14 cellular contexts compared by ENCODE assay signal in genomic region chr5:143596824-143597223, GRCh38.
DNase-seq lines count a peak whose midpoint lies in the region; ATAC-seq and TF ChIP-seq lines count a peak whose summit lies in the region.
"Had no signal": no experiment of that assay in that cellular context is flagged by ENCODE, and none has a peak within 500 bp of the region (broad histone marks: within the 10 kb centered on the region; RNA-seq: fewer than 3 reads in every experiment).

No MANE protein-coding gene starts in this region.

- no peaks in the 10 kb centered on the region for H4K20me1 ChIP-seq in IMR-90 (ENCODE audit: insufficient read depth, low read length)
- H4K20me1 ChIP-seq in mammary epithelial cell (ENCODE audit: insufficient read depth, low read length), result no peaks in the 10 kb centered on the region
- no peaks in the 10 kb centered on the region for H4K20me1 ChIP-seq in smooth muscle cell (ENCODE audit: low read depth)

- H3K56ac ChIP-seq in IMR-90 (ENCODE audit: extremely low read depth, insufficient read depth, low read length), result no peak overlapping the region

- no peak for TF ChIP-seq RAD21 in IMR-90 (IDR thresholded peaks at IDR 0.05; ENCODE audit: low read length)

- H2AK9ac ChIP-seq in IMR-90 (replicated peaks; ENCODE audit: low read depth, low read length, poor library complexity), result no peak overlapping the region

- H3K9ac ChIP-seq in IMR-90 (ENCODE audit: low read depth, low read length) (no peak overlapping the region), mammary epithelial cell (ENCODE audit: insufficient read depth, low read length) (no peak overlapping the region), smooth muscle cell (ENCODE audit: low read depth) (no peak overlapping the region)
- H3K9ac ChIP-seq: GM23248 had no signal

- no peak for TF ChIP-seq EP300 in stomach (IDR thresholded peaks at IDR 0.05)

- DNase-seq in Caco-2, result no peak
- DNase-seq in IMR-90, result no peak
- DNase-seq in mammary epithelial cell, result no peak
- DNase-seq in smooth muscle cell (lab: John Stamatoyannopoulos, UW; ENCODE audit: unreplicated experiment), result no peak
- no peak for DNase-seq in stomach
- DNase-seq in DMS 273 (lab: John Stamatoyannopoulos, UW; ENCODE audit: unreplicated experiment), result no peak
- no peak for DNase-seq in Right ventricle myocardium inferior (ENCODE audit: missing footprints)
- DNase-seq: BE2C; CD4-positive, alpha-beta memory T cell; COR-L47; DMS 273 treated with DMSO at 0.1 percent for 48 hours had no signal

- H3K27me3 ChIP-seq in Caco-2 (replicated peaks; ENCODE audit: control insufficient read depth, insufficient read depth, low read length) (no peaks in the 10 kb centered on the region), IMR-90 (ENCODE audit: control insufficient read depth, insufficient read depth, low read length) (no peaks in the 10 kb centered on the region), mammary epithelial cell (ENCODE audit: insufficient read depth, low read length) (no peaks in the 10 kb centered on the region), smooth muscle cell (ENCODE audit: low read depth) (no peaks in the 10 kb centered on the region), stomach (no peaks in the 10 kb centered on the region)
- H3K27me3 ChIP-seq: BE2C had no signal

- no peak overlapping the region; the same call in 1 of the 2 replicates for H2BK120ac ChIP-seq in IMR-90 (ENCODE audit: low read depth, low read length)

- H3K9me3 ChIP-seq in Caco-2, result no peaks in the 10 kb centered on the region
- H3K9me3 ChIP-seq in IMR-90 (ENCODE audit: control insufficient read depth, insufficient read depth, low read length), result no peaks in the 10 kb centered on the region
- no peaks in the 10 kb centered on the region for H3K9me3 ChIP-seq in mammary epithelial cell (replicated peaks; ENCODE audit: insufficient read depth, low read length)
- no peaks in the 10 kb centered on the region for H3K9me3 ChIP-seq in smooth muscle cell (replicated peaks; ENCODE audit: low read depth)
- H3K9me3 ChIP-seq in stomach, result no peaks in the 10 kb centered on the region
- H3K9me3 ChIP-seq: BE2C had no signal

- H2BK15ac ChIP-seq in IMR-90 (ENCODE audit: low read depth, low read length), result no peak overlapping the region

- no peak for TF ChIP-seq CTCF in Caco-2 (IDR thresholded peaks at IDR 0.05; ENCODE audit: insufficient read depth in 1 of 2, low read depth in 1 of 2, low read length in 1 of 2, severe bottlenecking in 1 of 2, unreplicated experiment in 1 of 2)
- no peak for TF ChIP-seq CTCF in IMR-90 (conservative IDR thresholded peaks at IDR 0.05; ENCODE audit: low read depth, low read length)
- TF ChIP-seq CTCF in mammary epithelial cell (conservative IDR thresholded peaks at IDR 0.05 in 1 of 2, IDR thresholded peaks at IDR 0.05 in 1 of 2; ENCODE audit: extremely low read depth in 1 of 2, insufficient read depth in 1 of 2, low read depth in 1 of 2, low read length in 2 of 2), result no peak
- no peak for TF ChIP-seq CTCF in smooth muscle cell (IDR thresholded peaks at IDR 0.05; ENCODE audit: borderline replicate concordance, insufficient read depth, poor library complexity, severe bottlenecking)
- no peak for TF ChIP-seq CTCF in stomach (IDR thresholded peaks at IDR 0.05)

- H3K79me2 ChIP-seq in mammary epithelial cell (ENCODE audit: insufficient read depth, low read length) (no peaks in the 10 kb centered on the region), smooth muscle cell (ENCODE audit: low read depth) (no peaks in the 10 kb centered on the region)

- no peak overlapping the region for H2BK20ac ChIP-seq in IMR-90 (ENCODE audit: low read depth, low read length)

- H3K4me3 Mint-ChIP-seq in Caco-2 (ENCODE audit: unreplicated experiment), result peak overlapping the region; percentile 51
- H3K4me3 Mint-ChIP-seq: CD4-positive, alpha-beta memory T cell; IgD-negative memory B cell had no signal

- H4K8ac ChIP-seq in IMR-90 (ENCODE audit: low read depth in 2 of 2, low read length in 2 of 2), result no peak overlapping the region

- H3K27me3 Mint-ChIP-seq in Caco-2 (ENCODE audit: insufficient read depth, unreplicated experiment), result no peaks in the 10 kb centered on the region
- H3K27me3 Mint-ChIP-seq: CD4-positive, alpha-beta memory T cell; IgD-negative memory B cell had no signal

- no peak overlapping the region for H3K4me3 ChIP-seq in Caco-2 (ENCODE audit: low read depth, low read length)
- H3K4me3 ChIP-seq in IMR-90 (ENCODE audit: insufficient read depth, low read depth, low read length), result no peak overlapping the region
- H3K4me3 ChIP-seq in mammary epithelial cell (replicated peaks in 1 of 3; ENCODE audit: insufficient read depth in 1 of 3, low read depth in 2 of 3, low read length in 3 of 3), result no peak overlapping the region
- H3K4me3 ChIP-seq in smooth muscle cell, result no peak overlapping the region
- no peak overlapping the region for H3K4me3 ChIP-seq in stomach
- H3K4me3 ChIP-seq: GM23248 had no signal

- 100% methylated on average over 1 of the region's 3 CpGs; no CpG with 5 or more reads in 1 of the 2 experiments for WGBS in IMR-90 (ENCODE audit: extremely low coverage in 2 of 2, insufficient read length in 1 of 2), 2 experiments
- WGBS in mammary epithelial cell (ENCODE audit: low coverage, missing lambda C conversion rate), result 97% methylated on average over 3 of the region's 3 CpGs
- WGBS in smooth muscle cell (ENCODE audit: low lambda C conversion rate), result 94% methylated on average over 3 of the region's 3 CpGs
- whole genome bisulfite sequencing in stomach, 5 donors, result 93 to 98% (median 95%) methylated on average over 3 of the region's 3 CpGs

- in situ Hi-C loops in IMR-90 (cut with MboI; ENCODE audit: low sequenced_read_pairs) (no loop called here), mammary epithelial cell (cut with MboI; ENCODE audit: low sequenced_read_pairs in 2 of 2) (no loop called here)

- peaks cover 7% of the 10 kb centered on the region; the same call in 1 of the 2 replicates for H3K9me1 ChIP-seq in IMR-90 (ENCODE audit: insufficient read depth, low read length)

- BruUV-seq in Caco-2 (replicated peaks; lab: Mats Ljungman, UMichigan), result no TSS peak
- BruUV-seq in IMR-90 (replicated peaks; lab: Mats Ljungman, UMichigan), result no TSS peak
- no TSS peak for BruUV-seq in mammary epithelial cell (replicated peaks; lab: Mats Ljungman, UMichigan)

- H3K4me1 Mint-ChIP-seq in Caco-2 (ENCODE audit: low read depth, unreplicated experiment), result peaks cover 56% of the 10 kb centered on the region

- H4K91ac ChIP-seq in IMR-90 (ENCODE audit: insufficient read depth, low read depth, low read length), result no peak overlapping the region

- H3F3A ChIP-seq in smooth muscle cell (ENCODE audit: low read depth), result peaks cover 5% of the 10 kb centered on the region

- H2BK5ac ChIP-seq in IMR-90 (ENCODE audit: low read depth, low read length, poor library complexity, severe bottlenecking), result no peak overlapping the region

- TF ChIP-seq POLR2A in IMR-90 (IDR thresholded peaks at IDR 0.05; ENCODE audit: low read depth, low read length), result no peak
- no peak for TF ChIP-seq POLR2A in stomach (IDR thresholded peaks at IDR 0.05)

- H3K14ac ChIP-seq in IMR-90 (replicated peaks; ENCODE audit: low read depth, low read length), result no peak overlapping the region

- H3K4me2 ChIP-seq in IMR-90 (ENCODE audit: low read depth, low read length) (no peak overlapping the region), mammary epithelial cell (ENCODE audit: insufficient read depth, low read depth, low read length) (peak overlapping the region; percentile 50), smooth muscle cell (no peak overlapping the region)

- peaks cover 72% of the 10 kb centered on the region for H3K4me1 ChIP-seq in Caco-2
- H3K4me1 ChIP-seq in IMR-90 (ENCODE audit: control insufficient read depth, insufficient read depth, low read length), result peaks cover 16% of the 10 kb centered on the region
- H3K4me1 ChIP-seq in mammary epithelial cell (ENCODE audit: insufficient read depth, low read length), result peaks cover 24% of the 10 kb centered on the region
- peaks cover 9% of the 10 kb centered on the region for H3K4me1 ChIP-seq in smooth muscle cell (ENCODE audit: low read depth)
- peaks cover 0 to 24% (median 6%) of the 10 kb centered on the region in 4 donors for H3K4me1 ChIP-seq in stomach
- H3K4me1 ChIP-seq: BE2C had no signal

- H2AFZ ChIP-seq in IMR-90 (replicated peaks; ENCODE audit: low read length, poor library complexity) (no peak overlapping the region), mammary epithelial cell (ENCODE audit: low read depth, low read length) (no peak overlapping the region), smooth muscle cell (ENCODE audit: low read depth) (no peak overlapping the region)
- H2AFZ ChIP-seq: GM23248 had no signal

- no peak overlapping the region for H4K5ac ChIP-seq in IMR-90 (ENCODE audit: low read depth, low read length)

- no peak overlapping the region for H3K18ac ChIP-seq in IMR-90 (ENCODE audit: low read depth, low read length)

- POLR2A ChIA-PET in Caco-2 (lab: Charles Lee), result no interaction called here
- POLR2A ChIA-PET in IMR-90 (lab: Charles Lee; ENCODE audit: unreplicated experiment), result no interaction called here

- ATAC-seq in IMR-90 (ENCODE audit: low read depth) (no peak), Right ventricle myocardium inferior (no peak)

- H3K79me1 ChIP-seq in IMR-90 (ENCODE audit: low read depth in 1 of 2, low read length in 2 of 2), result no peaks in the 10 kb centered on the region

- no peak overlapping the region for H3K4ac ChIP-seq in IMR-90 (ENCODE audit: low read depth, low read length)

- no peak overlapping the region for H3K27ac ChIP-seq in IMR-90 (ENCODE audit: insufficient read depth, low read length)
- H3K27ac ChIP-seq in mammary epithelial cell (ENCODE audit: insufficient read depth, low read depth, low read length), result peak overlapping the region; percentile 47
- peak overlapping the region; percentile 89 for H3K27ac ChIP-seq in smooth muscle cell (ENCODE audit: low read depth)
- no peak overlapping the region for H3K27ac ChIP-seq in stomach
- H3K27ac ChIP-seq: C4-2B had no signal

- CTCF ChIA-PET in Caco-2 (lab: Charles Lee), result no interaction called here
- CTCF ChIA-PET in IMR-90 (lab: Yijun Ruan, JAX), result no interaction called here
- CTCF ChIA-PET in mammary epithelial cell (lab: Charles Lee; ENCODE audit: low non-redundant PET), result no interaction called here

- dilution Hi-C loops in IMR-90 (cut with HindIII; ENCODE audit: low sequenced_read_pairs, unreplicated experiment), result no loop called here
- dilution Hi-C loops in mammary epithelial cell (cut with HindIII; ENCODE audit: low sequenced_read_pairs), result no loop called here

- H3K36me3 ChIP-seq in Caco-2 (ENCODE audit: control insufficient read depth, insufficient read depth, low read length), result no peaks in the 10 kb centered on the region
- no peaks in the 10 kb centered on the region for H3K36me3 ChIP-seq in IMR-90 (ENCODE audit: control insufficient read depth, insufficient read depth, low read length)
- no peaks in the 10 kb centered on the region for H3K36me3 ChIP-seq in mammary epithelial cell (ENCODE audit: insufficient read depth, low read length)
- no peaks in the 10 kb centered on the region for H3K36me3 ChIP-seq in smooth muscle cell (ENCODE audit: low read depth)
- H3K36me3 ChIP-seq in stomach, result no peaks in the 10 kb centered on the region
- H3K36me3 ChIP-seq: BE2C had no signal

- H3K27ac Mint-ChIP-seq in Caco-2 (ENCODE audit: unreplicated experiment), result peak overlapping the region; percentile 89
- H3K27ac Mint-ChIP-seq: CD4-positive, alpha-beta memory T cell; IgD-negative memory B cell had no signal

- peaks cover 4% of the 10 kb centered on the region for H3K36me3 Mint-ChIP-seq in Caco-2 (ENCODE audit: insufficient read depth, unreplicated experiment)
- H3K36me3 Mint-ChIP-seq: CD4-positive, alpha-beta memory T cell; IgD-negative memory B cell had no signal

- intact Hi-C loops in Caco-2 (cut with micrococcal nuclease; ENCODE audit: unreplicated experiment), result loop anchor here (1.0 to 5.0 kb wide), 10 partner anchors 28 to 230 kb away; partner anchors contain the start of gene NR3C1
- intact Hi-C loops in IMR-90 (cut with micrococcal nuclease), result no loop called here
- intact Hi-C loops in mammary epithelial cell (cut with micrococcal nuclease), result loop anchor here (5.0 kb wide), 2 partner anchors 40 to 60 kb away; no protein-coding TSS in a partner anchor
- intact Hi-C loops in stomach (cut with DNase I; ENCODE audit: low total_unique reads), result no loop called here
- intact Hi-C loops in Right ventricle myocardium inferior (cut with DNase I), result no loop called here

- no peaks in the 10 kb centered on the region for H3K9me3 Mint-ChIP-seq in Caco-2 (ENCODE audit: unreplicated experiment)

- H2AK5ac ChIP-seq in IMR-90 (ENCODE audit: low read depth, low read length), result peak overlapping the region; percentile 47; the same call in 1 of the 2 replicates

- H3K23ac ChIP-seq in IMR-90 (ENCODE audit: low read depth, low read length), result no peak overlapping the region

Comparison
In these comparisons a context has a peak if more than half of its experiments do, and no peak if none do; other contexts are left out.
1. H3K27ac ChIP-seq: peak in mammary epithelial cell (single experiment) and smooth muscle cell (single experiment); none in IMR-90 (single experiment) and stomach (0 of 5).
2. intact Hi-C loops: an anchor here in Caco-2 (1.0 to 5.0 kb wide) and mammary epithelial cell (5.0 kb wide); none called in IMR-90, stomach and Right ventricle myocardium inferior.